Comparison of ENCODE assay signal across 9 cellular contexts in genomic region chr3:197027896-197028710, GRCh38. TPM values are rescaled to one million over a fixed set of nuclear protein-coding genes. Genes with fewer than 3 reads are reported as not detected.
DNase-seq lines count a peak whose midpoint lies in the region; ATAC-seq and TF ChIP-seq lines count a peak whose summit lies in the region.
"Had no signal": no experiment of that assay in that cellular context is flagged by ENCODE, and none has a peak within 500 bp of the region (broad histone marks: within the 10 kb centered on the region; RNA-seq: fewer than 3 reads in every experiment).

No MANE protein-coding gene starts in this region.

- H3K4me3 Mint-ChIP-seq in activated CD4-positive, alpha-beta T cell treated with anti-CD3 and anti-CD28 coated beads, Interleukin-2, amount 10 ng/mL, durations not matched to agents 7 days and 5 days = peak overlapping the region; percentile 70
- peak overlapping the region; percentile 73 for H3K4me3 Mint-ChIP-seq in stimulated activated effector memory CD8-positive, alpha-beta T cell treated with anti-CD3 and anti-CD28 coated beads, Interleukin-12 subunit alpha, Interleukin-12 subunit beta, amount 100 ng/mL, for 72 hours

- ATAC-seq in stimulated activated effector memory CD8-positive, alpha-beta T cell treated with anti-CD3 and anti-CD28 coated beads, Interleukin-12 subunit alpha, Interleukin-12 subunit beta, amount 100 ng/mL, for 72 hours = no peak
- ATAC-seq in GM21737 (IDR thresholded peaks at IDR 0.05; ENCODE audit: unreplicated experiment) = no peak

- POLR2A ChIA-PET in activated CD4-positive, alpha-beta T cell treated with anti-CD3 and anti-CD28 coated beads, Interleukin-2, amount 10 ng/mL, durations not matched to agents 7 days and 5 days (lab: Charles Lee) = no interaction called here

- DNase-seq in activated CD4-positive, alpha-beta T cell treated with anti-CD3 and anti-CD28 coated beads, Interleukin-2, amount 10 ng/mL, durations not matched to agents 7 days and 5 days = no peak
- DNase-seq in activated CD4-positive, alpha-beta T cell treated with anti-CD3 and anti-CD28 coated beads, Interleukin-2, amount 50 U/mL, for 4 hours = no peak
- DNase-seq in NB4 (ENCODE audit: low read depth) (peak; percentile 32), COLO668 (lab: John Stamatoyannopoulos, UW; ENCODE audit: unreplicated experiment) (no peak)
- peak in 1 of 2 donors; percentile 53 for DNase-seq in stimulated activated effector memory CD8-positive, alpha-beta T cell treated with anti-CD3 and anti-CD28 coated beads, Interleukin-12 subunit alpha, Interleukin-12 subunit beta, amount 100 ng/mL, for 72 hours (ENCODE audit: low spot score in 2 of 2)
- DNase-seq in activated CD4-positive, CD25-positive, alpha-beta regulatory T cell treated with anti-CD3 and anti-CD28 coated beads, Interleukin-2, amount 50 U/mL, for 72 hours = no peak
- DNase-seq: amniotic stem cell had no signal

- peaks cover 4% of the 10 kb centered on the region for H3K27me3 Mint-ChIP-seq in activated CD4-positive, alpha-beta T cell treated with anti-CD3 and anti-CD28 coated beads, Interleukin-2, amount 10 ng/mL, durations not matched to agents 7 days and 5 days

- H3K4me3 ChIP-seq in NB4 (ENCODE audit: low read depth, low read length) = no peak overlapping the region
- H3K4me3 ChIP-seq in duodenal mucosa (ENCODE audit: low read depth in 1 of 2, low read length in 2 of 2) = peak overlapping the region; percentile 55 to 62

- H3K36me3 Mint-ChIP-seq in activated CD4-positive, alpha-beta T cell treated with anti-CD3 and anti-CD28 coated beads, Interleukin-2, amount 10 ng/mL, durations not matched to agents 7 days and 5 days (ENCODE audit: low read depth) = no peaks in the 10 kb centered on the region
- no peaks in the 10 kb centered on the region for H3K36me3 Mint-ChIP-seq in stimulated activated effector memory CD8-positive, alpha-beta T cell treated with anti-CD3 and anti-CD28 coated beads, Interleukin-12 subunit alpha, Interleukin-12 subunit beta, amount 100 ng/mL, for 72 hours

- no peak overlapping the region for H3K27ac ChIP-seq in duodenal mucosa (ENCODE audit: low read depth, low read length)

- TF ChIP-seq CTCF in NB4 (IDR thresholded peaks at IDR 0.05; ENCODE audit: low read depth, low read length) = no peak

- peak overlapping the region; percentile 46 for H3K27ac Mint-ChIP-seq in activated CD4-positive, alpha-beta T cell treated with anti-CD3 and anti-CD28 coated beads, Interleukin-2, amount 10 ng/mL, durations not matched to agents 7 days and 5 days
- no peak overlapping the region for H3K27ac Mint-ChIP-seq in stimulated activated effector memory CD8-positive, alpha-beta T cell treated with anti-CD3 and anti-CD28 coated beads, Interleukin-12 subunit alpha, Interleukin-12 subunit beta, amount 100 ng/mL, for 72 hours

- H3K36me3 ChIP-seq in duodenal mucosa (ENCODE audit: control insufficient read depth in 1 of 2, insufficient read depth in 2 of 2, low read length in 2 of 2) = no peaks in the 10 kb centered on the region

- no peak overlapping the region for H3K9ac ChIP-seq in duodenal mucosa (ENCODE audit: low read depth in 1 of 2, low read length in 2 of 2)

- CTCF ChIA-PET in activated CD4-positive, alpha-beta T cell treated with anti-CD3 and anti-CD28 coated beads, Interleukin-2, amount 10 ng/mL, durations not matched to agents 7 days and 5 days (lab: Charles Lee) = interaction anchor here (0.9 to 3.9 kb wide), 5 partner anchors 8 to 32 kb away, joined by 3 to 26 read pairs (median 8); no protein-coding TSS in a partner anchor

- H3K4me1 Mint-ChIP-seq in activated CD4-positive, alpha-beta T cell treated with anti-CD3 and anti-CD28 coated beads, Interleukin-2, amount 10 ng/mL, durations not matched to agents 7 days and 5 days = peaks cover 12% of the 10 kb centered on the region
- H3K4me1 Mint-ChIP-seq in stimulated activated effector memory CD8-positive, alpha-beta T cell treated with anti-CD3 and anti-CD28 coated beads, Interleukin-12 subunit alpha, Interleukin-12 subunit beta, amount 100 ng/mL, for 72 hours = peaks cover 6% of the 10 kb centered on the region

- H3K9me3 Mint-ChIP-seq in activated CD4-positive, alpha-beta T cell treated with anti-CD3 and anti-CD28 coated beads, Interleukin-2, amount 10 ng/mL, durations not matched to agents 7 days and 5 days = no peaks in the 10 kb centered on the region
- no peaks in the 10 kb centered on the region for H3K9me3 Mint-ChIP-seq in stimulated activated effector memory CD8-positive, alpha-beta T cell treated with anti-CD3 and anti-CD28 coated beads, Interleukin-12 subunit alpha, Interleukin-12 subunit beta, amount 100 ng/mL, for 72 hours

- H3K9me3 ChIP-seq in duodenal mucosa (ENCODE audit: control insufficient read depth in 1 of 2, low read length in 2 of 2) = no peaks in the 10 kb centered on the region

- H3K4me1 ChIP-seq in duodenal mucosa (ENCODE audit: control insufficient read depth in 1 of 2, insufficient read depth in 2 of 2, low read length in 2 of 2) = peaks cover 14 to 17% of the 10 kb centered on the region in 2 donors

- TF ChIP-seq POLR2A in NB4 (IDR thresholded peaks at IDR 0.05; ENCODE audit: extremely low read depth, insufficient read length) = no peak

- H3K27me3 ChIP-seq in duodenal mucosa (ENCODE audit: control insufficient read depth in 1 of 2, insufficient read depth in 2 of 2, low read length in 2 of 2) = no peaks in the 10 kb centered on the region

RNA-seq across cellular contexts. Expression of gene MELTF, which starts 1.5 kb away (rescaled TPM):
- total RNA-seq in activated CD4-positive, alpha-beta T cell treated with anti-CD3 and anti-CD28 coated beads, Interleukin-2, amount 10 ng/mL, durations not matched to agents 7 days and 5 days = 1 to 10 TPM; 4.8 to 6.4 TPM

RNA-seq across cellular contexts. Expression of gene PIGZ, which starts 59.5 kb away (rescaled TPM):
- total RNA-seq in activated CD4-positive, alpha-beta T cell treated with anti-CD3 and anti-CD28 coated beads, Interleukin-2, amount 10 ng/mL, durations not matched to agents 7 days and 5 days = 1 to 10 TPM; 2.6 to 2.7 TPM
